Comparison of ENCODE assay signal across 18 cellular contexts in genomic region chr1:168734946-168735345, GRCh38. TPM values are rescaled to one million over a fixed set of nuclear protein-coding genes. Genes with fewer than 3 reads are reported as not detected.
A peak's percentile ranks its signal among the peaks of the same experiment; 100 is the strongest.
DNase-seq lines count a peak whose midpoint lies in the region; ATAC-seq and TF ChIP-seq lines count a peak whose summit lies in the region.
"Had no signal": no experiment of that assay in that cellular context is flagged by ENCODE, and none has a peak within 500 bp of the region (broad histone marks: within the 10 kb centered on the region; RNA-seq: fewer than 3 reads in every experiment).

No MANE protein-coding gene starts in this region.

- H3K27me3 ChIP-seq in PC-9 (ENCODE audit: insufficient read depth, low read depth), result no peaks in the 10 kb centered on the region
- H3K27me3 ChIP-seq in left ventricle myocardium inferior (ENCODE audit: low read depth), result no peaks in the 10 kb centered on the region
- H3K27me3 ChIP-seq in parathyroid adenoma (ENCODE audit: control insufficient read depth, insufficient read depth, low read length), result no peaks in the 10 kb centered on the region
- H3K27me3 ChIP-seq: left lung had no signal

- H3K79me2 ChIP-seq in PC-9 (ENCODE audit: low read depth), result no peaks in the 10 kb centered on the region
- no peaks in the 10 kb centered on the region for H3K79me2 ChIP-seq in parathyroid adenoma

- TF ChIP-seq CTCF in GM12872 (IDR thresholded peaks at IDR 0.05; ENCODE audit: insufficient read depth, low read depth, low read length), result peak; percentile 25; the same call in 1 of the 3 replicates
- 0 out of 2 replicates have a peak, but pooled peaks have one; percentile 35 for TF ChIP-seq CTCF in PC-9 (conservative IDR thresholded peaks at IDR 0.05)
- TF ChIP-seq CTCF in left ventricle myocardium inferior (IDR thresholded peaks at IDR 0.05; ENCODE audit: borderline replicate concordance), result peak; percentile 34
- peak; percentile 9 for TF ChIP-seq CTCF in parathyroid adenoma (IDR thresholded peaks at IDR 0.05)

- H3K4me1 ChIP-seq in PC-9 (replicated peaks; ENCODE audit: insufficient read depth) (no peaks in the 10 kb centered on the region), left ventricle myocardium inferior (peaks cover 32% of the 10 kb centered on the region), parathyroid adenoma (no peaks in the 10 kb centered on the region)
- H3K4me1 ChIP-seq: left lung had no signal

- POLR2A ChIA-PET in PC-9 (lab: Charles Lee; ENCODE audit: unreplicated experiment), result interaction anchor here (0.5 to 0.6 kb wide), 2 partner anchors 34 to 371 kb away, joined by 3 to 5 read pairs; no protein-coding TSS in a partner anchor

- no TSS peak for BruUV-seq in PC-9 (replicated peaks; lab: Mats Ljungman, UMichigan)

- H4K20me1 ChIP-seq in PC-9 (ENCODE audit: insufficient read depth), result no peaks in the 10 kb centered on the region

- no peaks in the 10 kb centered on the region for H3K9me3 ChIP-seq in PC-9 (ENCODE audit: insufficient read depth, low read depth)
- H3K9me3 ChIP-seq in left ventricle myocardium inferior (replicated peaks), result no peaks in the 10 kb centered on the region
- no peaks in the 10 kb centered on the region for H3K9me3 ChIP-seq in parathyroid adenoma (ENCODE audit: control insufficient read depth, low read length)
- H3K9me3 ChIP-seq: left lung had no signal

- no peaks in the 10 kb centered on the region for H3K36me3 ChIP-seq in PC-9 (ENCODE audit: low read depth)
- H3K36me3 ChIP-seq in left ventricle myocardium inferior, result no peaks in the 10 kb centered on the region
- H3K36me3 ChIP-seq in parathyroid adenoma (ENCODE audit: control insufficient read depth, insufficient read depth, low read length), result no peaks in the 10 kb centered on the region
- H3K36me3 ChIP-seq: left lung had no signal

- H2AFZ ChIP-seq in PC-9 (no peak overlapping the region), parathyroid adenoma (no peak overlapping the region)

- no peak for DNase-seq in PC-9
- no peak for DNase-seq in left ventricle myocardium inferior
- no peak for DNase-seq in NCI-H226
- DNase-seq in NCI-H146 (lab: John Stamatoyannopoulos, UW), result no peak
- DNase-seq: DMS79 treated with DMSO at 0.1 percent for 48 hours, left lung, naive B cell, NCI-H187, NCI-H510A, T1000, trophoblast cell had no signal

- H3K27ac ChIP-seq in PC-9 (no peak overlapping the region), left ventricle myocardium inferior (replicated peaks) (peak overlapping the region; percentile 58), parathyroid adenoma (no peak overlapping the region)
- H3K27ac ChIP-seq: left lung had no signal

- ATAC-seq in GM19351 (IDR thresholded peaks at IDR 0.05; ENCODE audit: unreplicated experiment), result no peak
- no peak for ATAC-seq in HG02884 (IDR thresholded peaks at IDR 0.05; ENCODE audit: unreplicated experiment)
- ATAC-seq: left lung; stimulated activated memory B cell treated with anti-CD40 and anti-IgM and Interleukin-4, amounts not matched to agents 10 μg/mL and 1 μg/mL and 100 μg/mL, for 72 hours had no signal

- H3K4me2 ChIP-seq in PC-9, result no peak overlapping the region
- H3K4me2 ChIP-seq in parathyroid adenoma (ENCODE audit: low read length), result no peak overlapping the region

- CTCF ChIA-PET in PC-9 (lab: Charles Lee), result no interaction called here

- no peaks in the 10 kb centered on the region for H3K9me2 ChIP-seq in PC-9 (ENCODE audit: insufficient read depth)

- H3K4me3 ChIP-seq in PC-9 (no peak overlapping the region), left ventricle myocardium inferior (no peak overlapping the region), parathyroid adenoma (ENCODE audit: low read depth, low read length) (no peak overlapping the region)
- H3K4me3 ChIP-seq: left lung had no signal

- H3K9ac ChIP-seq in parathyroid adenoma, result no peak overlapping the region

- intact Hi-C loops in PC-9 (cut with micrococcal nuclease; ENCODE audit: unreplicated experiment) (no loop called here), left ventricle myocardium inferior (cut with micrococcal nuclease) (no loop called here)

- H3F3A ChIP-seq in PC-9 (ENCODE audit: insufficient read depth, low read depth), result no peaks in the 10 kb centered on the region

RNA-seq across cellular contexts. Expression of gene DPT, which starts 5.9 kb away (rescaled TPM):
- total RNA-seq in PC-9 (2021) (not detected in 2 replicates), left ventricle myocardium inferior (45.6 TPM)
- total RNA-seq: B cell, SK-MEL-5 had no signal

Comparison
In these comparisons a context has a peak if more than half of its experiments do, and no peak if none do; other contexts are left out.
1. RNA of gene DPT, which starts 5.9 kb away (total RNA-seq): 45.6 TPM in left ventricle myocardium inferior (single experiment); not detected in PC-9; every median in the first group is over 10 times any median in the second.
2. Peak in every context shown above with its lines, with median percentiles within 50 percentile points of each other: CTCF ChIP-seq.